8 cellular contexts compared by ENCODE assay signal in the genomic region with DNA sequence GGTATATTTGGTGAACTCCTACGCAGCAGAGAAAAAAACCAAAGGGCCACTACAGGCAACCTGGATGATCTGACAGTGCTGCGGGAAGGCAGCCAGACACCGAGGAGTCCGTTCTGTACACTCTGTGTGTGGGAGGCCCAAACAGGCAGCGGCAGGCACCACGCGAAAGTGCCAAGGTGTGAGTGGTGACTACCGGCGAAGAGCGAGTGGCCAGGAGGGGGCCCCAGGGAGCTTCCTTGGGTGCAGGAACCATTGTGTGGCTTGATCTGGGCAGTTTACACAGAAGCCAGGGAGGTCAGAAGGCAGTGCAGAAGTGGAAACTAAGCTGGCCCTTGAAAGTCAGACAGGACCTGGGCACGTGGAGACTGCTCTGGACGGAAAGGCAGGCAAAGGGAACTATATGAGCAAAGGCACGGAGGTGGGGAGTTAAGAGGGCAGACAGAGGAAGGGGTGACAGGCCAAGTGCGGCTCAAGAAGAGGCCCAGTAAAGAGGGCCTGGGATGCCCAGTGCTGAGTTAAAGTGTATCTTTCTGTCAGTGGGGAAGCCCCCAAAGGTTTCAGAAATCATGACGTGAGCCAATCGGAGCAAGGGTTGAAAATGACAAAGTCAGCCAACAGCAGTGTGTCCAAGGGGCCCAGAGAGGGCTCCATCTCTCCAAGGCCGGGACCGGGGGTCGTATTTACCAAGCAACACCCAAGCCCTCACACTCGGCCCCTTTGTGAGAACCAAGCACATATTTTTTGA. TPM values are rescaled to one million over a fixed set of nuclear protein-coding genes. Genes with fewer than 3 reads are reported as not detected.
DNase-seq lines count a peak whose midpoint lies in the region; ATAC-seq, FAIRE-seq and TF ChIP-seq lines count a peak whose summit lies in the region.

No MANE protein-coding gene starts in this region.

- H3K4me2 ChIP-seq in SK-N-SH (no peak overlapping the region), keratinocyte (ENCODE audit: control insufficient read depth, extremely low read depth, insufficient read depth, low read depth, low read length) (no peak overlapping the region)

- H3K36me3 ChIP-seq in SK-N-SH (replicated peaks in 1 of 2; ENCODE audit: control insufficient read depth in 1 of 2, insufficient read depth in 2 of 2, low read length in 1 of 2): no peaks in the 10 kb centered on the region
- H3K36me3 ChIP-seq in keratinocyte (ENCODE audit: control insufficient read depth in 2 of 2, extremely low read depth in 1 of 2, insufficient read depth in 2 of 2, low read length in 2 of 2): peaks cover 5 to 14% of the 10 kb centered on the region in 2 experiments

- H3K4me1 ChIP-seq in SK-N-SH (ENCODE audit: control insufficient read depth in 1 of 2, insufficient read depth in 2 of 2, low read depth in 1 of 2, low read length in 1 of 2): peaks cover 0 to 6% of the 10 kb centered on the region in 2 experiments; a peak in 2 of 4 replicates
- H3K4me1 ChIP-seq in keratinocyte (ENCODE audit: control insufficient read depth, extremely low read depth, insufficient read depth, low read length): peaks cover 6% of the 10 kb centered on the region

- H3K27ac ChIP-seq in SK-N-SH (ENCODE audit: low read depth in 2 of 2, low read length in 1 of 2) (no peak overlapping the region), keratinocyte (ENCODE audit: control insufficient read depth, insufficient read depth, low read length) (no peak overlapping the region)

- peaks cover 6% of the 10 kb centered on the region; the same call in 1 of the 2 replicates for H4K20me1 ChIP-seq in SK-N-SH (ENCODE audit: insufficient read depth)
- peaks cover 14% of the 10 kb centered on the region for H4K20me1 ChIP-seq in keratinocyte (ENCODE audit: control insufficient read depth, extremely low read depth, insufficient read depth, low read length)

- H3K9me1 ChIP-seq in keratinocyte (ENCODE audit: control insufficient read depth, extremely low read depth, insufficient read depth, low read length): no peaks in the 10 kb centered on the region

- FAIRE-seq in GM18507 (lab: Jason Lieb, UNC) (peak; percentile 83), keratinocyte (lab: Jason Lieb, UNC) (peak; percentile 81)

- peaks cover 8% of the 10 kb centered on the region for H3F3A ChIP-seq in SK-N-SH (replicated peaks; ENCODE audit: insufficient read depth)

- ATAC-seq in GM21825 (IDR thresholded peaks at IDR 0.05; ENCODE audit: unreplicated experiment) (no peak), GM21447 (IDR thresholded peaks at IDR 0.05; ENCODE audit: unreplicated experiment) (no peak), HG02870 (IDR thresholded peaks at IDR 0.05; ENCODE audit: unreplicated experiment) (no peak)

- H3K9me3 ChIP-seq in SK-N-SH: no peaks in the 10 kb centered on the region
- no peaks in the 10 kb centered on the region for H3K9me3 ChIP-seq in keratinocyte (ENCODE audit: control insufficient read depth, low read depth, low read length)

- CTCF ChIA-PET in SK-N-SH (lab: Yijun Ruan, JAX): interaction anchor here (1.1 kb wide), 1 partner anchor 24 kb away, joined by 3 read pairs; no protein-coding TSS in a partner anchor

- H2AFZ ChIP-seq in SK-N-SH (ENCODE audit: low read depth) (no peak overlapping the region), keratinocyte (ENCODE audit: control insufficient read depth, low read length) (no peak overlapping the region)

- POLR2A ChIA-PET in SK-N-SH (lab: Yijun Ruan, JAX): no interaction called here

- TF ChIP-seq CTCF in SK-N-SH (IDR thresholded peaks at IDR 0.05) (peak; percentile 26), astrocyte of the spinal cord (IDR thresholded peaks at IDR 0.05; ENCODE audit: low read depth, low read length) (peak; percentile 68), keratinocyte (optimal IDR thresholded peaks at IDR 0.05 in 1 of 3, IDR thresholded peaks at IDR 0.05 in 1 of 3, conservative IDR thresholded peaks at IDR 0.05 in 1 of 3; ENCODE audit: extremely low read depth in 1 of 3, insufficient read depth in 2 of 3, low read length in 3 of 3) (peak; percentile 73 to 84 (median 79))

- no peak for TF ChIP-seq EP300 in SK-N-SH (IDR thresholded peaks at IDR 0.05; ENCODE audit: borderline replicate concordance in 1 of 2, low read depth in 1 of 2, low read length in 1 of 2)

- TF ChIP-seq RAD21 in SK-N-SH (IDR thresholded peaks at IDR 0.05; ENCODE audit: low read length): peak; percentile 25; the same call in 1 of the 2 replicates

- H3K9ac ChIP-seq in SK-N-SH: no peak overlapping the region
- no peak overlapping the region for H3K9ac ChIP-seq in keratinocyte (ENCODE audit: control insufficient read depth, extremely low read depth, insufficient read depth, low read length)

- H3K79me2 ChIP-seq in SK-N-SH (ENCODE audit: insufficient read depth) (peaks cover 97% of the 10 kb centered on the region), keratinocyte (ENCODE audit: control insufficient read depth, insufficient read depth, low read length) (peaks cover 89% of the 10 kb centered on the region)

- DNase-seq in GM18507 (ENCODE audit: extremely low spot score, insufficient read length, low read depth) (peak; percentile 44), SK-N-SH (peak; percentile 29), astrocyte of the spinal cord (ENCODE audit: low read depth, low spot score) (no peak), keratinocyte (ENCODE audit: low read depth, low spot score) (no peak)
- DNase-seq in stimulated activated CD4-positive, alpha-beta T cell treated with anti-CD3 and anti-CD28 coated beads, Interleukin-4, amount 100 ng/mL, for 48 hours (ENCODE audit: low read depth in 2 of 2): peak; percentile 41 to 43

- 95% methylated on average over 11 of the region's 20 CpGs for WGBS in SK-N-SH (ENCODE audit: low lambda C conversion rate)

- H3K4me3 ChIP-seq in SK-N-SH (ENCODE audit: low read depth in 2 of 2, low read length in 1 of 2): no peak overlapping the region
- H3K4me3 ChIP-seq in astrocyte of the spinal cord (ENCODE audit: low read depth, low read length): no peak overlapping the region
- H3K4me3 ChIP-seq in keratinocyte (ENCODE audit: control insufficient read depth in 2 of 3, extremely low read depth in 1 of 3, insufficient read depth in 2 of 3, low read depth in 1 of 3, low read length in 3 of 3): no peak overlapping the region

- dilution Hi-C loops in keratinocyte (cut with MboI; ENCODE audit: extremely low pct_ligation_motif_present, low sequenced_read_pairs): no loop called here

- no peaks in the 10 kb centered on the region for H3K9me2 ChIP-seq in SK-N-SH

- in situ Hi-C loops in astrocyte of the spinal cord (cut with HindIII; ENCODE audit: low sequenced_read_pairs): no loop called here

- H3K27me3 ChIP-seq in SK-N-SH (ENCODE audit: insufficient read depth): no peaks in the 10 kb centered on the region
- no peaks in the 10 kb centered on the region for H3K27me3 ChIP-seq in keratinocyte (ENCODE audit: control insufficient read depth, extremely low read depth, insufficient read depth, low read length)

TF ChIP-seq in SK-N-SH, 30 proteins besides CTCF, POLR2A, EP300 and RAD21 (continues in another document):
- TF ChIP-seq, protein P1, sequence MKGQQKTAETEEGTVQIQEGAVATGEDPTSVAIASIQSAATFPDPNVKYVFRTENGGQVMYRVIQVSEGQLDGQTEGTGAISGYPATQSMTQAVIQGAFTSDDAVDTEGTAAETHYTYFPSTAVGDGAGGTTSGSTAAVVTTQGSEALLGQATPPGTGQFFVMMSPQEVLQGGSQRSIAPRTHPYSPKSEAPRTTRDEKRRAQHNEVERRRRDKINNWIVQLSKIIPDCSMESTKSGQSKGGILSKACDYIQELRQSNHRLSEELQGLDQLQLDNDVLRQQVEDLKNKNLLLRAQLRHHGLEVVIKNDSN (IDR thresholded peaks at IDR 0.05; ENCODE audit: borderline replicate concordance, low read depth): no peak
- TF ChIP-seq, protein P2, sequence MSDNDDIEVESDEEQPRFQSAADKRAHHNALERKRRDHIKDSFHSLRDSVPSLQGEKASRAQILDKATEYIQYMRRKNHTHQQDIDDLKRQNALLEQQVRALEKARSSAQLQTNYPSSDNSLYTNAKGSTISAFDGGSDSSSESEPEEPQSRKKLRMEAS (IDR thresholded peaks at IDR 0.05; ENCODE audit: low read depth): no peak
- TF ChIP-seq TAF1 (IDR thresholded peaks at IDR 0.05; ENCODE audit: borderline replicate concordance, low read depth, low read length) (no peak), USF2 (IDR thresholded peaks at IDR 0.05; ENCODE audit: borderline replicate concordance, low read depth, low read length) (no peak), RCOR1 (IDR thresholded peaks at IDR 0.05; ENCODE audit: low read length) (no peak), CHD2 (IDR thresholded peaks at IDR 0.05; ENCODE audit: low read length, partially characterized antibody) (no peak)

RNA-seq across cellular contexts. Expression of gene TMEM184B, which starts 10.6 kb away (rescaled TPM):
- polyA plus RNA-seq in SK-N-SH (2012; rRNA removed) (17.4 and 25.3 TPM in 2 replicates), keratinocyte (12.8 to 47.3 TPM (median 18.8 TPM) in 3 replicates)
- 13.1 and 18.7 TPM in 2 replicates for polyA plus RNA-seq in SK-N-SH (2012; cell fraction: cytosol; rRNA removed)
- 42.9 and 45.0 TPM in 2 replicates for polyA plus RNA-seq in SK-N-SH (2012; cell fraction: nucleus; rRNA removed)
- 3.8 TPM for polyA plus RNA-seq in keratinocyte (2011; ENCODE audit: low read depth)
- polyA plus RNA-seq in keratinocyte (2011; cell fraction: cytosol; rRNA removed): 25.0 and 37.5 TPM in 2 replicates
- polyA plus RNA-seq in keratinocyte (2011; cell fraction: nucleus; rRNA removed): 52.2 and 66.1 TPM in 2 replicates
- 27.6 and 57.4 TPM in 2 replicates for polyA plus RNA-seq in keratinocyte (2012; ENCODE audit: low replicate concordance)
- polyA minus RNA-seq in keratinocyte: 25.2 to 78.0 TPM (median 29.0 TPM) in 3 replicates
- polyA minus RNA-seq in keratinocyte (2011; cell fraction: cytosol; rRNA and poly(A)+ RNA removed): 72.3 TPM
- 35.3 and 44.1 TPM in 2 replicates for polyA minus RNA-seq in keratinocyte (2011; cell fraction: nucleus; rRNA and poly(A)+ RNA removed)

RNA-seq across cellular contexts. Expression of gene CSNK1E, which starts 55.0 kb away (rescaled TPM):
- polyA plus RNA-seq in SK-N-SH (2012; rRNA removed): 126 and 130 TPM in 2 replicates
- polyA plus RNA-seq in SK-N-SH (2012; cell fraction: cytosol; rRNA removed): 57.8 and 84.5 TPM in 2 replicates
- polyA plus RNA-seq in SK-N-SH (2012; cell fraction: nucleus; rRNA removed): 236 and 305 TPM in 2 replicates
- polyA plus RNA-seq in keratinocyte: 168 to 229 TPM (median 198 TPM) in 3 replicates
- polyA plus RNA-seq in keratinocyte (2011; ENCODE audit: low read depth): 103 TPM
- 156 and 222 TPM in 2 replicates for polyA plus RNA-seq in keratinocyte (2011; cell fraction: cytosol; rRNA removed)
- 405 and 521 TPM in 2 replicates for polyA plus RNA-seq in keratinocyte (2011; cell fraction: nucleus; rRNA removed)
- polyA plus RNA-seq in keratinocyte (2012; ENCODE audit: low replicate concordance): 138 and 148 TPM in 2 replicates
- 186 to 256 TPM (median 187 TPM) in 3 replicates for polyA minus RNA-seq in keratinocyte
- polyA minus RNA-seq in keratinocyte (2011; cell fraction: cytosol; rRNA and poly(A)+ RNA removed): 182 TPM
- 122 and 125 TPM in 2 replicates for polyA minus RNA-seq in keratinocyte (2011; cell fraction: nucleus; rRNA and poly(A)+ RNA removed)

Comparison
In these comparisons a context has a peak if more than half of its experiments do, and no peak if none do; other contexts are left out.
1. DNase-seq: peak in GM18507 (single experiment), SK-N-SH (single experiment) and stimulated activated CD4-positive, alpha-beta T cell treated with anti-CD3 and anti-CD28 coated beads, Interleukin-4, amount 100 ng/mL, for 48 hours (2 of 2); none in astrocyte of the spinal cord (single experiment) and keratinocyte (single experiment).
2. CTCF ChIP-seq: peak in every context shown above with its lines; median percentile 79 in keratinocyte; 68 in astrocyte of the spinal cord; 26 in SK-N-SH.